In genomic region chr3:13552855-13553652, GRCh38 we compare ENCODE assay signal across 2 cellular contexts.
TF ChIP-seq lines count a peak whose summit lies in the region.

No MANE protein-coding gene starts in this region.

TF ChIP-seq in IMR-90, 13 proteins besides CTCF, POLR2A, EP300 and RAD21:
- no peak for TF ChIP-seq USF2 (IDR thresholded peaks at IDR 0.05; ENCODE audit: low read depth, low read length)
- TF ChIP-seq NFE2L2 (IDR thresholded peaks at IDR 0.05; ENCODE audit: low read depth, low read length): no peak
- TF ChIP-seq CEBPB (IDR thresholded peaks at IDR 0.05; ENCODE audit: low read depth, low read length): no peak
- no peak for TF ChIP-seq BHLHE40 (IDR thresholded peaks at IDR 0.05; ENCODE audit: low read depth, low read length)
- no peak for TF ChIP-seq ELK1 (IDR thresholded peaks at IDR 0.05; ENCODE audit: borderline replicate concordance, low read depth, low read length)
- no peak for TF ChIP-seq FOS (IDR thresholded peaks at IDR 0.05; ENCODE audit: low read depth, low read length)
- no peak for TF ChIP-seq MAFK (IDR thresholded peaks at IDR 0.05; ENCODE audit: low read depth, low read length)
- TF ChIP-seq MAZ (IDR thresholded peaks at IDR 0.05; ENCODE audit: borderline replicate concordance, low read depth, low read length): no peak
- TF ChIP-seq RFX5 (IDR thresholded peaks at IDR 0.05; ENCODE audit: low read depth, low read length): no peak
- TF ChIP-seq RCOR1 (IDR thresholded peaks at IDR 0.05; ENCODE audit: insufficient replicate concordance, low read length): no peak
- TF ChIP-seq SMC3 (IDR thresholded peaks at IDR 0.05; ENCODE audit: low read depth, low read length): no peak
- no peak for TF ChIP-seq CHD1 (IDR thresholded peaks at IDR 0.05; ENCODE audit: low read depth, low read length)
- no peak for TF ChIP-seq MXI1 (IDR thresholded peaks at IDR 0.05; ENCODE audit: borderline replicate concordance, low read depth, low read length)

TF ChIP-seq in K562, 482 proteins besides CTCF, POLR2A, EP300 and RAD21:
- TF ChIP-seq ZFP36 (IDR thresholded peaks at IDR 0.05; ENCODE audit: low read depth, low read length, partially characterized antibody) (peak; percentile 95), RBM25 (IDR thresholded peaks at IDR 0.05; ENCODE audit: low read depth, low read length, severe bottlenecking) (peak; percentile 41), KDM5B (IDR thresholded peaks at IDR 0.05; ENCODE audit: insufficient replicate concordance, low read depth, low read length) (peak; percentile 19), ZFP1 (CRISPR knock-in tag; IDR thresholded peaks at IDR 0.05) (no peak)
